ENCODE assay signal across 11 cellular contexts in the genomic region with DNA sequence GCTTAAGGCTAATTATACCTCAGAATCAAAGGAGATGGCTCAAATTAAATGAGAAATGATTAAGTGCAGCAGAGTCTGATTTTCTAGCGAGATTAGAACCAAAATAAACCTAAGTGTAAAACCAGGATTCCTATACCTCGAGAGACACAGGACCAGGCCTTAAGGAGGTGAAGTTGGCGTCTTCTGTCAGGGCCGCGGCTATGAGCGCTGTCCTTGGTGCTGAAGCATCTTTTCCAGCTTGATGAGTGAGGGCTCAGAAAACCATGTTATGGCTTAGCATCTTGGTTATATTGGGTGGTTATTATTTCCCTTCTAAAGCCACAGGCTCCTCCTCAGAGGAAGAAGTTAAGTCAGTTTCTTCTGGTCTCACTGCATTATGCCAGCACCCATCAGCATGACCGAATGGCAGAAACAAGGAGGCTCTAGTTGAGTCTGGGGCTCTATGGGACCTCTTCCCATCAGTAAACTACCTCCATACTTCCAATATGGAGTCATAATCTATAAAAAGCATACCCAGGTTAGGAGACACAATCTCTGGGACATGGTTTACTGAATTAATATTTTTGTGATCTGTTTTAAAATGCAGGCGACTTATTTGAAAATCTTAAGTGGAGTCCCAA.
DNase-seq lines count a peak whose midpoint lies in the region; ATAC-seq and TF ChIP-seq lines count a peak whose summit lies in the region.
"Had no signal": no experiment of that assay in that cellular context is flagged by ENCODE, and none has a peak within 500 bp of the region (broad histone marks: within the 10 kb centered on the region; RNA-seq: fewer than 3 reads in every experiment).

No MANE protein-coding gene starts in this region.

- no peaks in the 10 kb centered on the region for H4K20me1 ChIP-seq in fibroblast of lung (ENCODE audit: control insufficient read depth, extremely low read depth, insufficient read depth, low read length)
- H4K20me1 ChIP-seq: BLaER1 treated with 17β-estradiol and CSF1 and Interleukin-3, amounts not matched to agents 10 nM and 100 nM had no signal

- CTCF ChIA-PET in RWPE1 (lab: Yijun Ruan, JAX): no interaction called here

- H3K4me3 ChIP-seq in right atrium auricular region: no peak overlapping the region
- H3K4me3 ChIP-seq in fibroblast of lung (replicated peaks in 1 of 4; ENCODE audit: control extremely low read depth in 1 of 4, insufficient read depth in 1 of 4, low read depth in 3 of 4, low read length in 4 of 4): no peak overlapping the region
- no peak overlapping the region for H3K4me3 ChIP-seq in testis
- no peak overlapping the region for H3K4me3 ChIP-seq in coronary artery
- H3K4me3 ChIP-seq: BLaER1 treated with 17β-estradiol and CSF1 and Interleukin-3, amounts not matched to agents 10 nM and 100 nM had no signal

- intact Hi-C loops in Right ventricle myocardium superior (cut with DNase I): no loop called here
- intact Hi-C loops in testis (cut with DNase I; ENCODE audit: low total_unique reads): no loop called here

- H3K4me2 ChIP-seq in fibroblast of lung (ENCODE audit: extremely low read depth, insufficient read depth, low read length): no peak overlapping the region
- H3K4me2 ChIP-seq: BLaER1 treated with 17β-estradiol and CSF1 and Interleukin-3, amounts not matched to agents 10 nM and 100 nM had no signal

- DNase-seq in Right ventricle myocardium superior (peak; percentile 51), right atrium auricular region (ENCODE audit: low spot score) (no peak), RWPE1 (ENCODE audit: low spot score) (peak; percentile 40), fibroblast of lung (ENCODE audit: low read depth in 2 of 2) (peak; percentile 47 to 54), testis (peak; percentile 63), coronary artery (ENCODE audit: low spot score) (no peak), NCI-H1694 treated with DMSO at 0.1 percent for 48 hours (lab: John Stamatoyannopoulos, UW) (no peak)

- no peaks in the 10 kb centered on the region for H3K27me3 ChIP-seq in right atrium auricular region
- no peaks in the 10 kb centered on the region for H3K27me3 ChIP-seq in fibroblast of lung (ENCODE audit: control insufficient read depth, insufficient read depth, low read length)
- H3K27me3 ChIP-seq in testis: no peaks in the 10 kb centered on the region
- H3K27me3 ChIP-seq: BLaER1 treated with 17β-estradiol and CSF1 and Interleukin-3, amounts not matched to agents 10 nM and 100 nM; neutrophil had no signal

- H3K9me3 ChIP-seq in right atrium auricular region (no peaks in the 10 kb centered on the region), fibroblast of lung (ENCODE audit: control insufficient read depth, insufficient read depth, low read depth, low read length) (no peaks in the 10 kb centered on the region), testis (no peaks in the 10 kb centered on the region)
- H3K9me3 ChIP-seq: BLaER1 treated with 17β-estradiol and CSF1 and Interleukin-3, amounts not matched to agents 10 nM and 100 nM; neutrophil had no signal

- ATAC-seq in Right ventricle myocardium superior (ENCODE audit: poor library complexity) (peak; percentile 48), HG02610 (IDR thresholded peaks at IDR 0.05; ENCODE audit: unreplicated experiment) (no peak)

- H3K9ac ChIP-seq in fibroblast of lung (ENCODE audit: insufficient read depth, low read length): no peak overlapping the region
- H3K9ac ChIP-seq: BLaER1 treated with 17β-estradiol and CSF1 and Interleukin-3, amounts not matched to agents 10 nM and 100 nM had no signal

- no peak for TF ChIP-seq POLR2A in testis (IDR thresholded peaks at IDR 0.05)

- 25 to 31% methylated on average over 8 of the region's 8 CpGs for WGBS in testis, 2 donors

- POLR2A ChIA-PET in RWPE1 (lab: Yijun Ruan, JAX; ENCODE audit: low non-redundant PET): no interaction called here

- H3K36me3 ChIP-seq in right atrium auricular region (no peaks in the 10 kb centered on the region), fibroblast of lung (ENCODE audit: control insufficient read depth, insufficient read depth, low read length) (no peaks in the 10 kb centered on the region), testis (ENCODE audit: low read depth, missing control alignments) (no peaks in the 10 kb centered on the region)
- H3K36me3 ChIP-seq: BLaER1 treated with 17β-estradiol and CSF1 and Interleukin-3, amounts not matched to agents 10 nM and 100 nM; neutrophil had no signal

- no peaks in the 10 kb centered on the region for H3K79me2 ChIP-seq in fibroblast of lung (ENCODE audit: control insufficient read depth, insufficient read depth, low read length)

- H3K27ac ChIP-seq in right atrium auricular region (no peak overlapping the region), RWPE1 (no peak overlapping the region), fibroblast of lung (ENCODE audit: insufficient read depth, low read length) (no peak overlapping the region), testis (no peak overlapping the region), coronary artery (no peak overlapping the region)
- H3K27ac ChIP-seq: BLaER1 treated with 17β-estradiol and CSF1 and Interleukin-3, amounts not matched to agents 10 nM and 100 nM; epithelial cell of prostate; neutrophil had no signal

- H2AFZ ChIP-seq in fibroblast of lung (ENCODE audit: low read length): no peak overlapping the region

- TF ChIP-seq CTCF in right atrium auricular region (IDR thresholded peaks at IDR 0.05) (no peak), RWPE1 (conservative IDR thresholded peaks at IDR 0.05; ENCODE audit: low read depth) (no peak), fibroblast of lung (conservative IDR thresholded peaks at IDR 0.05 in 1 of 2, IDR thresholded peaks at IDR 0.05 in 1 of 2; ENCODE audit: low read depth in 1 of 2, low read length in 2 of 2) (no peak), testis (IDR thresholded peaks at IDR 0.05) (no peak), coronary artery (IDR thresholded peaks at IDR 0.05) (no peak)

- H3K4me1 ChIP-seq in right atrium auricular region (no peaks in the 10 kb centered on the region), fibroblast of lung (ENCODE audit: control insufficient read depth, extremely low read depth, insufficient read depth, low read length) (no peaks in the 10 kb centered on the region), testis (no peaks in the 10 kb centered on the region)
- H3K4me1 ChIP-seq: BLaER1 treated with 17β-estradiol and CSF1 and Interleukin-3, amounts not matched to agents 10 nM and 100 nM had no signal

Comparison
In these comparisons a context has a peak if more than half of its experiments do, and no peak if none do; other contexts are left out.
1. DNase-seq: peak in Right ventricle myocardium superior (single experiment), RWPE1 (single experiment), fibroblast of lung (2 of 2) and testis (single experiment); none in right atrium auricular region (single experiment), coronary artery (single experiment) and NCI-H1694 treated with DMSO at 0.1 percent for 48 hours (single experiment).